Comparison of ENCODE assay signal across 1 cellular context in genomic region chr20:3168079-3168828, GRCh38.
TF ChIP-seq lines count a peak whose summit lies in the region.

No MANE protein-coding gene starts in this region.

TF ChIP-seq in HepG2, 621 proteins besides CTCF, POLR2A, EP300 and RAD21 (continues in another document):
- TF ChIP-seq DPF2 (CRISPR knock-in tag; IDR thresholded peaks at IDR 0.05; ENCODE audit: borderline replicate concordance, low read depth) = peak; percentile 61
- peak; percentile 63 for TF ChIP-seq KDM3A (CRISPR knock-in tag; IDR thresholded peaks at IDR 0.05; ENCODE audit: low read depth)
- TF ChIP-seq MIXL1 (CRISPR knock-in tag; IDR thresholded peaks at IDR 0.05) = peak; percentile 52; the same call in 1 of the 2 replicates
- TF ChIP-seq REL (CRISPR knock-in tag; conservative IDR thresholded peaks at IDR 0.05) = no peak
- no peak for TF ChIP-seq ZNF878 (CRISPR knock-in tag; IDR thresholded peaks at IDR 0.05)
- TF ChIP-seq ZNF235 (CRISPR knock-in tag; IDR thresholded peaks at IDR 0.05; ENCODE audit: borderline replicate concordance) = peak; percentile 95; the same call in 1 of the 2 replicates
- TF ChIP-seq HINFP (CRISPR knock-in tag; IDR thresholded peaks at IDR 0.05; ENCODE audit: low read depth) = no peak; the same call in 1 of the 2 replicates
- TF ChIP-seq NFYC (CRISPR knock-in tag; IDR thresholded peaks at IDR 0.05) = no peak; the same call in 1 of the 2 replicates
- TF ChIP-seq TCF7L2 (IDR thresholded peaks at IDR 0.05; ENCODE audit: low read depth, low read length) = no peak
- TF ChIP-seq ZNF839 (CRISPR knock-in tag; IDR thresholded peaks at IDR 0.05; ENCODE audit: borderline replicate concordance) = no peak
- peak; percentile 9; the same call in 1 of the 2 replicates for TF ChIP-seq ATF7-NPFF (CRISPR knock-in tag; IDR thresholded peaks at IDR 0.05; ENCODE audit: low read depth)
- 0 out of 2 replicates have a peak, but pooled peaks have one; percentile 35 for TF ChIP-seq ZNF629 (CRISPR knock-in tag; conservative IDR thresholded peaks at IDR 0.05)
- peak; percentile 70 for TF ChIP-seq MED8 (CRISPR knock-in tag; IDR thresholded peaks at IDR 0.05; ENCODE audit: insufficient replicate concordance)
- TF ChIP-seq PHF8 (CRISPR knock-in tag; IDR thresholded peaks at IDR 0.05) = peak; percentile 90
- TF ChIP-seq DMAP1 (CRISPR knock-in tag; IDR thresholded peaks at IDR 0.05) = peak; percentile 81
- no peak for TF ChIP-seq ZNF451 (CRISPR knock-in tag; IDR thresholded peaks at IDR 0.05)
- TF ChIP-seq ARID3A (IDR thresholded peaks at IDR 0.05; ENCODE audit: low read depth, low read length) = no peak
- TF ChIP-seq CSRNP1 (CRISPR knock-in tag; IDR thresholded peaks at IDR 0.05) = no peak
- no peak for TF ChIP-seq DMTF1 (CRISPR knock-in tag; IDR thresholded peaks at IDR 0.05)
- TF ChIP-seq ZNF232 (CRISPR knock-in tag; IDR thresholded peaks at IDR 0.05; ENCODE audit: borderline replicate concordance) = peak; percentile 79; the same call in 1 of the 2 replicates
- peak; percentile 76 for TF ChIP-seq ZNF746 (CRISPR knock-in tag; IDR thresholded peaks at IDR 0.05)
- TF ChIP-seq ARNT2 (CRISPR knock-in tag; IDR thresholded peaks at IDR 0.05; ENCODE audit: low read depth) = peak; percentile 77; the same call in 1 of the 2 replicates
- no peak for TF ChIP-seq PHF5A (CRISPR knock-in tag; IDR thresholded peaks at IDR 0.05; ENCODE audit: low read depth, unreplicated experiment)
- TF ChIP-seq NFE2 (CRISPR knock-in tag; IDR thresholded peaks at IDR 0.05) = no peak
- TF ChIP-seq CBX2 (IDR thresholded peaks at IDR 0.05; ENCODE audit: low read depth, low read length) = no peak
- TF ChIP-seq CBX2 (CRISPR knock-in tag; IDR thresholded peaks at IDR 0.05; ENCODE audit: low read depth) = no peak
- TF ChIP-seq HOXA7 (CRISPR knock-in tag; IDR thresholded peaks at IDR 0.05) = no peak
- TF ChIP-seq PAX8 (CRISPR knock-in tag; IDR thresholded peaks at IDR 0.05; ENCODE audit: borderline replicate concordance) = peak; percentile 89; the same call in 1 of the 2 replicates
- no peak for TF ChIP-seq ZNF672 (CRISPR knock-in tag; IDR thresholded peaks at IDR 0.05)
- no peak for TF ChIP-seq MAFG (CRISPR knock-in tag; IDR thresholded peaks at IDR 0.05)
- no peak for TF ChIP-seq XBP1 (CRISPR knock-in tag; IDR thresholded peaks at IDR 0.05)
- no peak for TF ChIP-seq ZNF513 (CRISPR knock-in tag; conservative IDR thresholded peaks at IDR 0.05)
- TF ChIP-seq ZNF317 (CRISPR knock-in tag; IDR thresholded peaks at IDR 0.05) = peak; percentile 79
- peak; percentile 51 for TF ChIP-seq FOXJ3 (CRISPR knock-in tag; IDR thresholded peaks at IDR 0.05; ENCODE audit: borderline replicate concordance)
- TF ChIP-seq ZNF678 (CRISPR knock-in tag; IDR thresholded peaks at IDR 0.05) = no peak
- no peak for TF ChIP-seq TEF (CRISPR knock-in tag; IDR thresholded peaks at IDR 0.05)
- TF ChIP-seq HNF4A (CRISPR knock-in tag; IDR thresholded peaks at IDR 0.05) = peak; percentile 94
- no peak for TF ChIP-seq ZNF24 (IDR thresholded peaks at IDR 0.05)
- TF ChIP-seq MLLT10 (CRISPR knock-in tag; IDR thresholded peaks at IDR 0.05) = no peak
- 0 out of 2 replicates have a peak, but pooled peaks have one; percentile 82 for TF ChIP-seq GPN1 (CRISPR knock-in tag; IDR thresholded peaks at IDR 0.05; ENCODE audit: borderline replicate concordance)
- TF ChIP-seq ETV6 (CRISPR knock-in tag; conservative IDR thresholded peaks at IDR 0.05) = 0 out of 2 replicates have a peak, but pooled peaks have one; percentile 61
- peak; percentile 58 for TF ChIP-seq ZNF576 (CRISPR knock-in tag; IDR thresholded peaks at IDR 0.05)
- peak; percentile 60 for TF ChIP-seq TBX3 (IDR thresholded peaks at IDR 0.05; ENCODE audit: borderline replicate concordance)
- TF ChIP-seq ZSCAN20 (CRISPR knock-in tag; IDR thresholded peaks at IDR 0.05; ENCODE audit: borderline replicate concordance) = no peak
- TF ChIP-seq ZNF800 (CRISPR knock-in tag; IDR thresholded peaks at IDR 0.05) = 0 out of 2 replicates have a peak, but pooled peaks have one; percentile 17
- TF ChIP-seq NR0B2 (CRISPR knock-in tag; IDR thresholded peaks at IDR 0.05) = peak; percentile 73
- no peak for TF ChIP-seq ZNF737 (CRISPR knock-in tag; IDR thresholded peaks at IDR 0.05; ENCODE audit: borderline replicate concordance)
- no peak for TF ChIP-seq PREB (CRISPR knock-in tag; IDR thresholded peaks at IDR 0.05)
- no peak; the same call in 1 of the 2 replicates for TF ChIP-seq ZBTB43 (CRISPR knock-in tag; conservative IDR thresholded peaks at IDR 0.05)
- peak; percentile 79; the same call in 1 of the 2 replicates for TF ChIP-seq NFATC3 (CRISPR knock-in tag; IDR thresholded peaks at IDR 0.05)
- peak; percentile 80 for TF ChIP-seq ERF (CRISPR knock-in tag; IDR thresholded peaks at IDR 0.05)
